In the genomic region with DNA sequence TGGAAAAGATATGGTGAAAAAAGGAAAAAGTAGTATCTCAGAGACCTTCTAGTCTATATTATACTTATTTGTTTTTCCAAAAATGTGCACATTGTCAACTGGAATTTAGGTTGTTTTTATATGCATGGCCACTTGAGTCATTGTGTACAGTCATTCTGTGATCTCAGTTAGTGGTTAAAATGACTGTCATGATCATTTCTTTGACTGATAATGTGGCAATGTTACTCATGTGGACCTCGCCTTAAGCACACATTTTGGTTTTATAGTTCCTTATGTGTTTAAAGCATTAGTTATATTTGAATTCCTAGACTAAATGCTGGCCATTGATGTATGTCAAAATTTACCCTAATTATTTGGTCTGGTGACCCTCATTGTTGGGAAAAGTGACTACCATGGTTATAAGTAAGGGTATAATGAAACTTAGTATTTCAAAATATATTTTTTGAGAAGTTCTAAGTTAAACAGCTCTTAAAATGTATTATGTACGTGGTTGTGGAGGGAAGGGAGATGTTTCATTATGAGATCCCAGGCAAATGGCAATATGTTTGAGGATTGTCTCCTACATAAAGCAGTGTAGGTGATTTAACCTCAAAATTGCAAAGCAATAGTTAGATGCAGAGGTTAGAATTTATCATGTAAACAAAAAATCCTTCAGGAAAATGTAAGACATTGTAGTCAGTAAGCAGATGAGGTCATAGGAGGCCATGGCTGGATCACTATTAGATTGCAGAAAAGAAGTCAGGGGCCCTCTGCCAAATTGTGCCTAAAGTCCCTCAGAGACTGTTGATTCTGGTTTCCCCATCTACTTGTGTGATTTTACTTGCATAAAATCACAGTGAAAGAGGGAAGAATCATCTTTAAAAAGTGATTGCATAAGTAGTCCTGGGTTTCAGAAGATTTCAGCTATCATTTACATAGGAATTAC, we compare ENCODE assay signal across 8 cellular contexts. TPM values are rescaled to one million over a fixed set of nuclear protein-coding genes. Genes with fewer than 3 reads are reported as not detected.
DNase-seq lines count a peak whose midpoint lies in the region; ATAC-seq, FAIRE-seq and TF ChIP-seq lines count a peak whose summit lies in the region.

No MANE protein-coding gene starts in this region.

- H3K4me1 Mint-ChIP-seq in progenitor cell of endocrine pancreas (ENCODE audit: low read depth), result peaks cover 7% of the 10 kb centered on the region

- H3K36me3 Mint-ChIP-seq in progenitor cell of endocrine pancreas (ENCODE audit: insufficient read depth), result peaks cover 23% of the 10 kb centered on the region

- FAIRE-seq in bronchial epithelial cell (lab: Jason Lieb, UNC) (no peak), frontal cortex (lab: Jason Lieb, UNC) (no peak)

- no peak overlapping the region for H3K4me3 Mint-ChIP-seq in progenitor cell of endocrine pancreas (ENCODE audit: low read depth)

- H3K4me3 ChIP-seq in bronchial epithelial cell (ENCODE audit: low read depth, low read length), result no peak overlapping the region
- H3K4me3 ChIP-seq in coronary artery, result no peak overlapping the region

- DNase-seq in Caki2 (ENCODE audit: low read depth) (peak; percentile 65), bronchial epithelial cell (ENCODE audit: low read depth) (peak; percentile 93), progenitor cell of endocrine pancreas (ENCODE audit: low spot score, unreplicated experiment) (no peak), frontal cortex (ENCODE audit: low spot score in 2 of 2) (no peak), coronary artery (ENCODE audit: low spot score) (no peak), Ammon's horn (ENCODE audit: low spot score) (no peak)

- H3K27ac Mint-ChIP-seq in progenitor cell of endocrine pancreas, result no peak overlapping the region

- in situ Hi-C loops in Caki2 (cut with HindIII; ENCODE audit: low pct_unique_long_range_greater_than_20kb, low sequenced_read_pairs), result no loop called here

- no peaks in the 10 kb centered on the region for H3K9me3 Mint-ChIP-seq in progenitor cell of endocrine pancreas (ENCODE audit: low read depth)

- ATAC-seq in GM19455 (IDR thresholded peaks at IDR 0.05; ENCODE audit: unreplicated experiment), result peak; percentile 78
- peak; percentile 78 for ATAC-seq in HG03442 (IDR thresholded peaks at IDR 0.05; ENCODE audit: unreplicated experiment)

- no peaks in the 10 kb centered on the region for H3K27me3 ChIP-seq in bronchial epithelial cell (ENCODE audit: control insufficient read depth, insufficient read depth, low read length)

- no peaks in the 10 kb centered on the region for H3K27me3 Mint-ChIP-seq in progenitor cell of endocrine pancreas

- no peak overlapping the region for H3K27ac ChIP-seq in coronary artery

- H3K36me3 ChIP-seq in bronchial epithelial cell (ENCODE audit: control insufficient read depth, insufficient read depth, low read length), result no peaks in the 10 kb centered on the region

- no peak for TF ChIP-seq CTCF in bronchial epithelial cell (IDR thresholded peaks at IDR 0.05; ENCODE audit: insufficient read depth, low read length, severe bottlenecking)
- TF ChIP-seq CTCF in progenitor cell of endocrine pancreas (IDR thresholded peaks at IDR 0.05; ENCODE audit: unreplicated experiment), result no peak
- TF ChIP-seq CTCF in coronary artery (IDR thresholded peaks at IDR 0.05), result no peak

RNA-seq across cellular contexts. Expression of gene PNMA1, which starts 17.5 kb away (rescaled TPM):
- total RNA-seq in Caki2 (2014; rRNA removed; shearing (Covaris generic); ENCODE audit: low replicate concordance), result 41.4 and 45.4 TPM in 2 replicates
- total RNA-seq in bronchial epithelial cell (10.5 and 13.1 TPM in 2 replicates), progenitor cell of endocrine pancreas (52.7 and 59.0 TPM in 2 replicates), frontal cortex (70.5 TPM)

RNA-seq across cellular contexts. Expression of gene DNAL1, which starts 51.9 kb away (rescaled TPM):
- total RNA-seq in Caki2 (2014; rRNA removed; shearing (Covaris generic); ENCODE audit: low replicate concordance), result 3.7 and 18.8 TPM in 2 replicates
- total RNA-seq in bronchial epithelial cell (5.8 and 9.9 TPM in 2 replicates), progenitor cell of endocrine pancreas (27.7 and 29.9 TPM in 2 replicates), frontal cortex (33.4 TPM)

Comparison
In these comparisons a context has a peak if more than half of its experiments do, and no peak if none do; other contexts are left out.
1. DNase-seq: peak in Caki2 (single experiment) and bronchial epithelial cell (single experiment); none in progenitor cell of endocrine pancreas (single experiment), frontal cortex (0 of 2), coronary artery (single experiment) and Ammon's horn (single experiment).